17 cellular contexts compared by ENCODE assay signal in genomic region chr2:72998234-72998651, GRCh38.
"Had no signal": no experiment of that assay in that cellular context is flagged by ENCODE, and none has a peak within 500 bp of the region (broad histone marks: within the 10 kb centered on the region; RNA-seq: fewer than 3 reads in every experiment).

No MANE protein-coding gene starts in this region.

- H3K27ac ChIP-seq: foreskin keratinocyte, testis, vagina had no signal

- DNase-seq: activated CD4-positive, alpha-beta T cell treated with anti-CD3 and anti-CD28 coated beads, Interleukin-2, amount 10 ng/mL, durations not matched to agents 7 days and 5 days; activated CD8-positive, alpha-beta T cell treated with anti-CD3 and anti-CD28 coated beads for 36 hours; activated gamma-delta T cell; activated naive CD4-positive, alpha-beta T cell treated with anti-CD3 and anti-CD28 coated beads, Interleukin-2, amount 50 U/mL, for 16 hours; activated T-cell treated with anti-CD3 and anti-CD28 coated beads, Interleukin-2, amount 50 U/mL, for 72 hours; effector CD8-positive, alpha-beta T cell; erythroblast; foreskin keratinocyte; left ventricle myocardium superior; stimulated activated CD4-positive, alpha-beta T cell treated with anti-CD3 and anti-CD28 coated beads, Interleukin-2, amount 100 ng/mL, for 48 hours; stimulated activated CD8-positive, alpha-beta memory T cell treated with anti-CD3 and anti-CD28 coated beads, Interleukin-4, amount 100 ng/mL, for 48 hours; stimulated activated naive B cell treated with anti-CD40 and anti-IgM and Interleukin-4, amounts not matched to agents 10 μg/mL and 1 μg/mL and 100 μg/mL, for 72 hours; T1000; testis; trophoblast cell had no signal

- H3K9me3 ChIP-seq: testis, vagina had no signal

- H3K4me3 ChIP-seq: testis, vagina had no signal

- H3K4me1 ChIP-seq: foreskin keratinocyte, testis, vagina had no signal

- H3K27me3 ChIP-seq: foreskin keratinocyte, testis, vagina had no signal

- H3K36me3 ChIP-seq: vagina had no signal

- ATAC-seq: activated CD8-positive, alpha-beta T cell treated with anti-CD3 and anti-CD28 coated beads for 36 hours; activated T-cell treated with anti-CD3 and anti-CD28 coated beads, Interleukin-2, amount 50 U/mL, for 72 hours; foreskin keratinocyte; left ventricle myocardium superior; natural killer cell treated with Interleukin-12 subunit alpha and Interleukin-12 subunit beta and Interleukin-15 and Interleukin-18, amount 100 ng/mL, for 72 hours; stimulated activated naive B cell treated with anti-CD40 and anti-IgM and Interleukin-4, amounts not matched to agents 10 μg/mL and 1 μg/mL and 100 μg/mL, for 72 hours had no signal
